8 cellular contexts compared by ENCODE assay signal in the genomic region with DNA sequence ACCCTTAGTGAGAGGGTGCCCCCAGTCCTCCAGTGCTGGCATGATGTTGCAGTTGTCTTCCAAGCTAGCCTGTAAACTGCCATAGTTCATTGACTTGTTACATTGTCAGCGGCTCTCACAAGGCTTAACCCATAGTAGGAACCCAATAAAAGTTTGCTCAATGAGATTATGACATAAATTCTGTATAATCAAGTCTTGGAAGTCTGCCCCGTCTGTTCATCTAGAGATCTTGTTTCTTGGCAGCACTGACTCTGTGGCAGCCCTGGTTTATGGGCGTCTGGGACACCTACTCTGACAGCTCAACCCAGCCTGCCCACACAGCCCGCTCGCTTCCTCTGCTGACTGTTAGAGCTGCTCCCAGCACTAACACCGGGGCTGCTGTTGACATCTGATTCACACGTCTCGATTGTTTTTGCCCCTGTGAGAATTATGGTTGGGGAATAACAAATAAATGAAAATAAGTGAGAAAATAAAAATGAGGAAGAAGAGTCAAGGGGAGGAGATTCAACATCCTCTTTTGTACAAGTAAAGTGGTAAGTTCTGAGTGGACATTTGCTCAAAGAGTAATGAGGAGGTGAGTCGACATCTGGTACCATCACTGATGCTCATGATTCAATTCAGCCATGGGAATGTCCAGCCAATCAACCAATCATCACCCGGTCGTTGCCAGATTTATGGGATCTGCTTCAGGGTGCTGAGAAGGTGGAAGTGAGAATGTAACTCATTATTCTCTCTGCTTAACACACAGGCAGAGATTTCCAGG.
DNase-seq lines count a peak whose midpoint lies in the region; ATAC-seq lines count a peak whose summit lies in the region.

No MANE protein-coding gene starts in this region.

- peak; percentile 58 for ATAC-seq in HG02870 (IDR thresholded peaks at IDR 0.05; ENCODE audit: unreplicated experiment)

- DNase-seq in AG20443 (ENCODE audit: low spot score) (peak; percentile 18), activated T-cell treated with anti-CD3 and anti-CD28 coated beads for 1 hour (ENCODE audit: low read depth) (peak; percentile 19), occipital lobe (lab: John Stamatoyannopoulos, UW) (peak; percentile 4), HuH-7 (ENCODE audit: low spot score) (no peak), NCI-H345 treated with DMSO at 0.1 percent for 48 hours (lab: John Stamatoyannopoulos, UW; ENCODE audit: unreplicated experiment) (no peak), SIG-M5 treated with dmso at 0.1 percent for 504 hours (lab: John Stamatoyannopoulos, UW; ENCODE audit: unreplicated experiment) (no peak), GM19238 (ENCODE audit: insufficient read length, low spot score) (no peak)

Comparison
In these comparisons a context has a peak if more than half of its experiments do, and no peak if none do; other contexts are left out.
1. DNase-seq: peak in AG20443 (single experiment), activated T-cell treated with anti-CD3 and anti-CD28 coated beads for 1 hour (single experiment) and occipital lobe (single experiment); none in HuH-7 (single experiment), NCI-H345 treated with DMSO at 0.1 percent for 48 hours (single experiment), SIG-M5 treated with dmso at 0.1 percent for 504 hours (single experiment) and GM19238 (single experiment).